In the genomic region with DNA sequence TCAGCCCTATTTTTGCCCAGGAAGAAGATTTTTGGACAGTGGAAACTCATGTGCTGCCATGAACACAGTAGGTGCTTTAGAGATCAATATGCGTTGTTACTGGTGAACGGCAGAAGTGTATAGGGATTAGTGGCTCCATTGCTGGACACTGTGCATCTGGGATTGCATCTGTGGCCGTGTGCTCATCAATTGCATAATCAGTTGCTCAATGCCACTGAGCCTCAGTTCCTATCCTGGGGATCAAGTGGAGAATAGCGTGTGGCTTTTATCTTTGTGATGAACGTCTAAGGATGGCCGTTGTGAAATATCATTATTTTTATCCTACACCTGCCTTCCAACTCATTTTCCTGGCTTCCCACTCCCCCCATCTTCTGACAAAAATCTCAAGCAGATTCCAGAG, we compare ENCODE assay signal across 16 cellular contexts. TPM values are rescaled to one million over a fixed set of nuclear protein-coding genes. Genes with fewer than 3 reads are reported as not detected.
DNase-seq lines count a peak whose midpoint lies in the region; ATAC-seq and TF ChIP-seq lines count a peak whose summit lies in the region.
"Had no signal": no experiment of that assay in that cellular context is flagged by ENCODE, and none has a peak within 500 bp of the region (broad histone marks: within the 10 kb centered on the region; RNA-seq: fewer than 3 reads in every experiment).

No MANE protein-coding gene starts in this region.

- H4K20me1 ChIP-seq in GM23248 (ENCODE audit: insufficient read depth) (no peaks in the 10 kb centered on the region), smooth muscle cell (ENCODE audit: low read depth) (no peaks in the 10 kb centered on the region)

- peak; percentile 61 for DNase-seq in GM23248
- peak; percentile 15 for DNase-seq in OCI-M1 (lab: John Stamatoyannopoulos, UW)
- DNase-seq in heart right ventricle = no peak
- no peak for DNase-seq in smooth muscle cell (lab: John Stamatoyannopoulos, UW; ENCODE audit: unreplicated experiment)
- DNase-seq in NCI-H146 (lab: John Stamatoyannopoulos, UW) = no peak
- no peak for DNase-seq in midbrain (lab: John Stamatoyannopoulos, UW)
- DNase-seq in activated effector memory CD4-positive, alpha-beta T cell treated with Interleukin-2 at 50 U/mL for 16 hours = no peak
- DNase-seq: activated T-cell treated with anti-CD3 and anti-CD28 coated beads, Interleukin-2, amount 50 U/mL, for 1 hour; kidney; NCI-H226; SHP77 treated with DMSO at 0.1 percent for 48 hours had no signal

- H3K9me2 ChIP-seq in GM23248 (ENCODE audit: insufficient read depth) = no peaks in the 10 kb centered on the region

- H3F3A ChIP-seq in GM23248 (ENCODE audit: insufficient read depth) = no peaks in the 10 kb centered on the region
- no peaks in the 10 kb centered on the region for H3F3A ChIP-seq in smooth muscle cell (ENCODE audit: low read depth)

- H3K79me2 ChIP-seq in GM23248 (ENCODE audit: insufficient read depth) (no peaks in the 10 kb centered on the region), smooth muscle cell (ENCODE audit: low read depth) (no peaks in the 10 kb centered on the region)

- no peak overlapping the region for H3K27ac ChIP-seq in GM23248
- peak overlapping the region in 5 of 10 donors; percentile 11 to 67 (median 43) for H3K27ac ChIP-seq in heart right ventricle
- H3K27ac ChIP-seq in smooth muscle cell (ENCODE audit: low read depth) = peak overlapping the region; percentile 82

- peak overlapping the region; percentile 48 for H3K4me2 ChIP-seq in GM23248 (ENCODE audit: unreplicated experiment)
- H3K4me2 ChIP-seq in smooth muscle cell = peak overlapping the region; percentile 2

- H3K27me3 ChIP-seq in GM23248 (replicated peaks; ENCODE audit: insufficient read depth) (peaks cover 3% of the 10 kb centered on the region; the same call in 1 of the 2 replicates), heart right ventricle (peaks cover 0 to 6% (median 0%) of the 10 kb centered on the region in 7 donors), smooth muscle cell (ENCODE audit: low read depth) (no peaks in the 10 kb centered on the region)

- H2AFZ ChIP-seq in GM23248 (no peak overlapping the region), smooth muscle cell (ENCODE audit: low read depth) (no peak overlapping the region)

- no peak overlapping the region for H3K4me3 ChIP-seq in GM23248
- H3K4me3 ChIP-seq in heart right ventricle = peak overlapping the region in 1 of 10 donors; percentile 27
- H3K4me3 ChIP-seq in smooth muscle cell = no peak overlapping the region
- H3K4me3 ChIP-seq: GM12878 had no signal

- peak in 6 of 8 donors; percentile 46 to 81 (median 60) for ATAC-seq in heart right ventricle
- no peak for ATAC-seq in GM21723 (IDR thresholded peaks at IDR 0.05; ENCODE audit: unreplicated experiment)

- 1 to 5% methylated on average over 6 of the region's 6 CpGs for WGBS in GM23248 (ENCODE audit: low coverage in 1 of 2, low lambda C conversion rate in 2 of 2, missing lambda C conversion rate in 2 of 2), 2 experiments
- WGBS in heart right ventricle, 2 donors = 67 to 68% methylated on average over 6 of the region's 6 CpGs
- WGBS in smooth muscle cell (ENCODE audit: low lambda C conversion rate) = 41% methylated on average over 6 of the region's 6 CpGs

- in situ Hi-C loops in GM23248 (cut with MboI) = no loop called here

- peaks cover 10% of the 10 kb centered on the region for H3K4me1 ChIP-seq in GM23248 (ENCODE audit: insufficient read depth)
- H3K4me1 ChIP-seq in heart right ventricle = peaks cover 0 to 33% (median 18%) of the 10 kb centered on the region in 9 donors
- peaks cover 5% of the 10 kb centered on the region for H3K4me1 ChIP-seq in smooth muscle cell (ENCODE audit: low read depth)

- H3K9ac ChIP-seq in GM23248 (no peak overlapping the region), smooth muscle cell (ENCODE audit: low read depth) (peak overlapping the region; percentile 12)

- TF ChIP-seq CTCF in heart right ventricle (IDR thresholded peaks at IDR 0.05) = no peak
- TF ChIP-seq CTCF in smooth muscle cell (IDR thresholded peaks at IDR 0.05; ENCODE audit: borderline replicate concordance, insufficient read depth, poor library complexity, severe bottlenecking) = no peak

- H3K9me3 ChIP-seq in GM23248 (ENCODE audit: low read depth) (no peaks in the 10 kb centered on the region), heart right ventricle (no peaks in the 10 kb centered on the region), smooth muscle cell (replicated peaks; ENCODE audit: low read depth) (no peaks in the 10 kb centered on the region)

- H3K36me3 ChIP-seq in GM23248 (ENCODE audit: low read depth) = no peaks in the 10 kb centered on the region
- no peaks in the 10 kb centered on the region for H3K36me3 ChIP-seq in heart right ventricle
- no peaks in the 10 kb centered on the region for H3K36me3 ChIP-seq in smooth muscle cell (ENCODE audit: low read depth)

- intact Hi-C loops in heart right ventricle (cut with DNase I) = no loop called here

RNA-seq across cellular contexts. Expression of a gene that starts 5.4 kb away (rescaled TPM):
- not detected in 2 replicates for total RNA-seq in GM23248 (2014; rRNA removed; shearing (Covaris generic))
- polyA plus RNA-seq in GM23248 (2016; fragmentation: Nextera tagmentation; extraction: Ambion mirVana) = not detected in 2 replicates
- total RNA-seq in heart right ventricle = 1 to 10 TPM in 1 of 10 donors, under 1 TPM in 8, not detected in 1; 0.08 to 1.1 (median 0.14) TPM
- polyA plus RNA-seq in heart right ventricle = under 1 TPM; 0.03 to 0.07 TPM
- 0.63 and 0.72 TPM in 2 replicates for total RNA-seq in smooth muscle cell
- 0.56 and 0.86 TPM in 2 replicates for polyA plus RNA-seq in smooth muscle cell
- total RNA-seq: bronchial epithelial cell, epithelial cell of proximal tubule, kidney had no signal
- polyA plus RNA-seq: IgD-negative memory B cell had no signal

RNA-seq across cellular contexts. Expression of a gene that starts 49.8 kb away (rescaled TPM):
- 7.5 and 19.6 TPM in 2 replicates for total RNA-seq in GM23248 (2014; rRNA removed; shearing (Covaris generic))
- polyA plus RNA-seq in GM23248 (2016; fragmentation: Nextera tagmentation; extraction: Ambion mirVana) = 62.7 and 63.7 TPM in 2 replicates
- 10 to 100 TPM; 20.2 to 31.5 (median 25.7) TPM for total RNA-seq in heart right ventricle
- polyA plus RNA-seq in heart right ventricle = 10 to 100 TPM in 1 of 2 donors, 1 to 10 TPM in 1; 8.9 to 26.8 TPM
- total RNA-seq in smooth muscle cell = 20.6 and 29.1 TPM in 2 replicates
- 57.2 and 58.0 TPM in 2 replicates for polyA plus RNA-seq in smooth muscle cell

Comparison
In these comparisons a context has a peak if more than half of its experiments do, and no peak if none do; other contexts are left out.
1. DNase-seq: peak in GM23248 (single experiment) and OCI-M1 (single experiment); none in heart right ventricle (0 of 2), smooth muscle cell (single experiment), NCI-H146 (single experiment), midbrain (single experiment) and activated effector memory CD4-positive, alpha-beta T cell treated with Interleukin-2 at 50 U/mL for 16 hours (single experiment).